9 cellular contexts compared by ENCODE assay signal in genomic region chr6:142301421-142302391, GRCh38. TPM values are rescaled to one million over a fixed set of nuclear protein-coding genes. Genes with fewer than 3 reads are reported as not detected.
DNase-seq lines count a peak whose midpoint lies in the region; ATAC-seq and TF ChIP-seq lines count a peak whose summit lies in the region.
"Had no signal": no experiment of that assay in that cellular context is flagged by ENCODE, and none has a peak within 500 bp of the region (broad histone marks: within the 10 kb centered on the region; RNA-seq: fewer than 3 reads in every experiment).

Gene ADGRG6, plus strand, starts transcription at chr6:142302007. Its CDS starts 323 bp downstream, at chr6:142302330.

- H4K20me1 ChIP-seq in PC-9 (ENCODE audit: insufficient read depth) = no peaks in the 10 kb centered on the region

- H3K79me2 ChIP-seq in PC-9 (ENCODE audit: low read depth) = peaks cover 21% of the 10 kb centered on the region; the same call in 1 of the 2 replicates

- CTCF ChIA-PET in PC-9 (lab: Charles Lee) = interaction anchor here (0.5 to 0.6 kb wide), 2 partner anchors 22 to 174 kb away, joined by 3 read pairs; no protein-coding TSS in a partner anchor

- H3K4me2 ChIP-seq in PC-9 = peak within 1 kb of the TSS; percentile 85

- TF ChIP-seq POLR2A in prostate gland (IDR thresholded peaks at IDR 0.05) = peak; percentile 33

- WGBS in prostate gland = under 1% methylated on average over 83 of the region's 91 CpGs

- intact Hi-C loops in PC-9 (cut with micrococcal nuclease; ENCODE audit: unreplicated experiment) (loop anchor here (1.0 to 5.0 kb wide), 3 partner anchors 77 to 154 kb away; partner anchors contain the start of genes NMBR and VTA1), cardiac septum (cut with DNase I) (no loop called here), prostate gland (cut with DNase I) (no loop called here)

- POLR2A ChIA-PET in PC-9 (lab: Charles Lee; ENCODE audit: unreplicated experiment) = interaction anchor here (0.6 kb wide), 1 partner anchor 171 kb away, joined by 3 read pairs; no protein-coding TSS in a partner anchor

- H3K9me3 ChIP-seq in PC-9 (ENCODE audit: insufficient read depth, low read depth) = peaks cover 6% of the 10 kb centered on the region; the same call in 1 of the 2 replicates
- no peaks in the 10 kb centered on the region for H3K9me3 ChIP-seq in prostate gland

- H3K4me3 ChIP-seq in PC-9 = peak within 1 kb of the TSS; percentile 88
- peak within 1 kb of the TSS; percentile 38 to 42 for H3K4me3 ChIP-seq in prostate gland

- H2AFZ ChIP-seq in PC-9 = peak within 1 kb of the TSS; percentile 89

- no peaks in the 10 kb centered on the region for H3K9me2 ChIP-seq in PC-9 (ENCODE audit: insufficient read depth)

- H3K27me3 ChIP-seq in PC-9 (ENCODE audit: insufficient read depth, low read depth) (no peaks in the 10 kb centered on the region), prostate gland (replicated peaks; ENCODE audit: insufficient read depth) (no peaks in the 10 kb centered on the region)

- BruUV-seq in PC-9 (replicated peaks; lab: Mats Ljungman, UMichigan) = TSS peak; percentile 70

- DNase-seq in NCI-H510A (lab: John Stamatoyannopoulos, UW) = peak; percentile 12
- no peak for DNase-seq in NCI-H510A treated with DMSO at 0.1 percent for 48 hours (lab: John Stamatoyannopoulos, UW)
- DNase-seq in PC-9 = peak; percentile 61
- DNase-seq in activated naive CD4-positive, alpha-beta T cell treated with Interleukin-2 at 50 U/mL for 16 hours = peak; percentile 18
- peak; percentile 76 for DNase-seq in cardiac septum (ENCODE audit: low spot score)
- DNase-seq in prostate gland (ENCODE audit: low spot score) = peak; percentile 39
- DNase-seq in NCI-H2227 treated with DMSO at 0.1 percent for 48 hours (lab: John Stamatoyannopoulos, UW) = no peak
- DNase-seq: DND-41 had no signal

- no peaks in the 10 kb centered on the region for H3K36me3 ChIP-seq in PC-9 (ENCODE audit: low read depth)
- H3K36me3 ChIP-seq in prostate gland = no peaks in the 10 kb centered on the region

- H3K27ac ChIP-seq in PC-9 (peak within 1 kb of the TSS; percentile 78), prostate gland (peak within 1 kb of the TSS; percentile 53 to 64)

- TF ChIP-seq CTCF in PC-9 (conservative IDR thresholded peaks at IDR 0.05) (no peak), prostate gland (IDR thresholded peaks at IDR 0.05) (peak in 2 of 4 experiments; percentile 6 to 47)

- H3F3A ChIP-seq in PC-9 (ENCODE audit: insufficient read depth, low read depth) = peaks cover 26% of the 10 kb centered on the region

- peaks cover 41% of the 10 kb centered on the region for H3K4me1 ChIP-seq in PC-9 (replicated peaks; ENCODE audit: insufficient read depth)
- H3K4me1 ChIP-seq in prostate gland (replicated peaks) = no peaks in the 10 kb centered on the region

- peak; percentile 67 for ATAC-seq in HG02970 (IDR thresholded peaks at IDR 0.05; ENCODE audit: low FRiP score, unreplicated experiment)

RNA-seq across cellular contexts. Expression of gene ADGRG6, which starts in this region (rescaled TPM):
- 24.0 and 30.3 TPM in 2 replicates for total RNA-seq in PC-9 (2021)
- 2.3 TPM for total RNA-seq in cardiac septum
- 10 to 100 TPM; 13.5 to 18.0 TPM for total RNA-seq in prostate gland

Comparison
In these comparisons a context has a peak if more than half of its experiments do, and no peak if none do; other contexts are left out.
1. DNase-seq: peak in NCI-H510A (single experiment), PC-9 (2 of 2), activated naive CD4-positive, alpha-beta T cell treated with Interleukin-2 at 50 U/mL for 16 hours (single experiment), cardiac septum (single experiment) and prostate gland (single experiment); none in NCI-H510A treated with DMSO at 0.1 percent for 48 hours (single experiment) and NCI-H2227 treated with DMSO at 0.1 percent for 48 hours (single experiment).